Comparison of ENCODE assay signal across 9 cellular contexts in the genomic region with DNA sequence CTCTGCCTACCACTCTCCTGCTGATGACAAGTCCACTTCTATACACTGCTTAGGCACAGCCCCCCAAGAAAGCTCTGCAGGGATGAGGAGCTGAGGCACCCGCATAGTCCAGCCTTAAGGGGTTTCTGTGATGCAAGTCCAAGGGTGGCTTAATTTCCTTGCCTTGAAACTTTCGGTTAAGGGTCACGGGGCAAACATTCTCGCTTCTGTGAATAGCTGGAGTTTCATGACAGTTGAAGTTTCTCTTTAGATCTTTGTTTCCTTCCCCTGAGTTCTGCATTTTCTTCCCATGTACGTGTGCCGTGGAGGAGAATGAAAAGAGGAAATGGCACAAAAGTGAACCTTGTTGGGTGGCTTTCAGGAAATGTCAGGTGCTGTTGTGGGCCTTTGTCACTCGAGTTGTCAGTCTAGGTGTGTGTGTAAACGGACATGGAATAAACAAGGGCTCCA. TPM values are rescaled to one million over a fixed set of nuclear protein-coding genes. Genes with fewer than 3 reads are reported as not detected.
DNase-seq lines count a peak whose midpoint lies in the region; ATAC-seq lines count a peak whose summit lies in the region.
"Had no signal": no experiment of that assay in that cellular context is flagged by ENCODE, and none has a peak within 500 bp of the region (broad histone marks: within the 10 kb centered on the region; RNA-seq: fewer than 3 reads in every experiment).

No MANE protein-coding gene starts in this region.

- H3K36me3 ChIP-seq in naive thymus-derived CD4-positive, alpha-beta T cell (ENCODE audit: control insufficient read depth in 2 of 3, insufficient read depth in 3 of 3, low read length in 3 of 3) = no peaks in the 10 kb centered on the region
- no peaks in the 10 kb centered on the region for H3K36me3 ChIP-seq in CD4-positive, alpha-beta memory T cell (ENCODE audit: insufficient read depth, low read length)

- no peak overlapping the region for H3K4me3 ChIP-seq in naive thymus-derived CD4-positive, alpha-beta T cell (ENCODE audit: low read length)
- H3K4me3 ChIP-seq in CD4-positive, alpha-beta memory T cell (ENCODE audit: low read length in 2 of 2) = no peak overlapping the region

- CTCF ChIA-PET in naive thymus-derived CD4-positive, alpha-beta T cell (lab: Charles Lee) = interaction anchor here (1.0 to 2.0 kb wide), 4 partner anchors 8 to 183 kb away, joined by 3 to 10 read pairs (median 6); no protein-coding TSS in a partner anchor
- CTCF ChIA-PET in CD4-positive, alpha-beta memory T cell (lab: Charles Lee; ENCODE audit: partially characterized antibody) = interaction anchor here (1.2 to 1.3 kb wide), 2 partner anchors 10 to 282 kb away, joined by 4 to 5 read pairs; no protein-coding TSS in a partner anchor

- H3K27me3 ChIP-seq in naive thymus-derived CD4-positive, alpha-beta T cell (ENCODE audit: control insufficient read depth in 2 of 2, insufficient read depth in 2 of 2, low read length in 2 of 2) = no peaks in the 10 kb centered on the region
- H3K27me3 ChIP-seq in CD4-positive, alpha-beta memory T cell (ENCODE audit: insufficient read depth, low read length) = no peaks in the 10 kb centered on the region

- peaks cover 0 to 2% (median 0%) of the 10 kb centered on the region in 11 donors for H3K9me3 Mint-ChIP-seq in naive thymus-derived CD4-positive, alpha-beta T cell
- no peaks in the 10 kb centered on the region for H3K9me3 Mint-ChIP-seq in CD4-positive, alpha-beta memory T cell

- H3K36me3 Mint-ChIP-seq in naive thymus-derived CD4-positive, alpha-beta T cell = peaks cover 0 to 18% (median 11%) of the 10 kb centered on the region in 5 donors
- H3K36me3 Mint-ChIP-seq in CD4-positive, alpha-beta memory T cell = no peaks in the 10 kb centered on the region

- peaks cover 0 to 2% (median 0%) of the 10 kb centered on the region in 5 donors for H3K27me3 Mint-ChIP-seq in naive thymus-derived CD4-positive, alpha-beta T cell
- no peaks in the 10 kb centered on the region for H3K27me3 Mint-ChIP-seq in CD4-positive, alpha-beta memory T cell

- peak overlapping the region; percentile 12 to 78 (median 64) for H3K4me3 Mint-ChIP-seq in naive thymus-derived CD4-positive, alpha-beta T cell
- H3K4me3 Mint-ChIP-seq in CD4-positive, alpha-beta memory T cell = peak overlapping the region in 3 of 8 donors; percentile 15 to 69 (median 25)

- peaks cover 0 to 19% of the 10 kb centered on the region in 2 donors for H3K4me1 ChIP-seq in naive thymus-derived CD4-positive, alpha-beta T cell (ENCODE audit: control insufficient read depth in 2 of 2, insufficient read depth in 2 of 2, low read length in 2 of 2)
- H3K4me1 ChIP-seq in CD4-positive, alpha-beta memory T cell (ENCODE audit: insufficient read depth, low read length) = peaks cover 5% of the 10 kb centered on the region

- H3K9me3 ChIP-seq in naive thymus-derived CD4-positive, alpha-beta T cell (ENCODE audit: control insufficient read depth in 2 of 3, low read length in 3 of 3) = no peaks in the 10 kb centered on the region
- H3K9me3 ChIP-seq in CD4-positive, alpha-beta memory T cell (ENCODE audit: control insufficient read depth in 1 of 2, low read length in 2 of 2) = no peaks in the 10 kb centered on the region

- intact Hi-C loops in naive thymus-derived CD4-positive, alpha-beta T cell (cut with micrococcal nuclease) = no loop called here
- intact Hi-C loops in CD4-positive, alpha-beta memory T cell (cut with micrococcal nuclease) = no loop called here

- peaks cover 16 to 58% (median 35%) of the 10 kb centered on the region in 7 donors for H3K4me1 Mint-ChIP-seq in naive thymus-derived CD4-positive, alpha-beta T cell
- H3K4me1 Mint-ChIP-seq in CD4-positive, alpha-beta memory T cell = peaks cover 9 to 24% (median 16%) of the 10 kb centered on the region in 4 donors

- peak overlapping the region; percentile 24 for H3K27ac ChIP-seq in naive thymus-derived CD4-positive, alpha-beta T cell (ENCODE audit: low read depth, low read length)
- no peak overlapping the region for H3K27ac ChIP-seq in CD4-positive, alpha-beta memory T cell (ENCODE audit: low read depth, low read length)

- DNase-seq in NOMO-1 treated with DMSO at 0.1 percent for 48 hours (lab: John Stamatoyannopoulos, UW; ENCODE audit: unreplicated experiment) = peak; percentile 98
- no peak for DNase-seq in naive thymus-derived CD4-positive, alpha-beta T cell
- DNase-seq in CD4-positive, alpha-beta memory T cell = no peak
- DNase-seq in NCI-H524 (lab: John Stamatoyannopoulos, UW) = no peak
- no peak for DNase-seq in stimulated activated CD4-positive, alpha-beta T cell treated with anti-CD3 and anti-CD28 coated beads, Interleukin-12 subunit alpha, Interleukin-12 subunit beta, amount 100 ng/mL, for 4 hours
- DNase-seq in NCI-H1436 treated with DMSO at 0.1 percent for 48 hours (lab: John Stamatoyannopoulos, UW) = no peak

- ATAC-seq in GM18870 (IDR thresholded peaks at IDR 0.05; ENCODE audit: unreplicated experiment) (peak; percentile 85), HG02642 (IDR thresholded peaks at IDR 0.05; ENCODE audit: poor library complexity, unreplicated experiment) (peak; percentile 83)
- ATAC-seq in naive thymus-derived CD4-positive, alpha-beta T cell = peak; percentile 60
- ATAC-seq: Panc1 had no signal

- peak overlapping the region; percentile 30 to 94 (median 84) for H3K27ac Mint-ChIP-seq in naive thymus-derived CD4-positive, alpha-beta T cell
- peak overlapping the region in 1 of 7 donors; percentile 82 for H3K27ac Mint-ChIP-seq in CD4-positive, alpha-beta memory T cell

- POLR2A ChIA-PET in naive thymus-derived CD4-positive, alpha-beta T cell (lab: Charles Lee) = interaction anchor here (0.5 to 0.6 kb wide), 2 partner anchors 71 to 78 kb away, joined by 4 read pairs; no protein-coding TSS in a partner anchor
- POLR2A ChIA-PET in CD4-positive, alpha-beta memory T cell (lab: Charles Lee; ENCODE audit: partially characterized antibody) = no interaction called here

RNA-seq across cellular contexts. Expression of a gene that starts 7.0 kb away (rescaled TPM):
- total RNA-seq in naive thymus-derived CD4-positive, alpha-beta T cell = 10 to 100 TPM in 2 of 5 experiments, 1 to 10 TPM in 3; 6.1 to 44.3 (median 8.7) TPM
- 10 to 100 TPM; 17.1 to 22.8 TPM for polyA plus RNA-seq in naive thymus-derived CD4-positive, alpha-beta T cell
- total RNA-seq in CD4-positive, alpha-beta memory T cell = 10 to 100 TPM; 13.1 to 14.9 TPM
- polyA plus RNA-seq in CD4-positive, alpha-beta memory T cell = 10 to 100 TPM in 1 of 2 donors, 1 to 10 TPM in 1; 8.1 to 11.7 TPM
